11 cellular contexts compared by ENCODE assay signal in genomic region chr12:116376354-116377193, GRCh38.
A peak's percentile ranks its signal among the peaks of the same experiment; 100 is the strongest.
DNase-seq lines count a peak whose midpoint lies in the region; ATAC-seq and TF ChIP-seq lines count a peak whose summit lies in the region.
"Had no signal": no experiment of that assay in that cellular context is flagged by ENCODE, and none has a peak within 500 bp of the region (broad histone marks: within the 10 kb centered on the region; RNA-seq: fewer than 3 reads in every experiment).

No MANE protein-coding gene starts in this region.

- TF ChIP-seq RAD21 in IMR-90 (IDR thresholded peaks at IDR 0.05; ENCODE audit: low read length), result 0 out of 2 replicates have a peak, but pooled peaks have one; percentile 11

- peak; percentile 43 for ATAC-seq in IMR-90 (ENCODE audit: low read depth)
- ATAC-seq: left ventricle myocardium superior had no signal

- H2AK9ac ChIP-seq in IMR-90 (replicated peaks; ENCODE audit: low read depth, low read length, poor library complexity), result peak overlapping the region; percentile 90

- intact Hi-C loops in IMR-90 (cut with micrococcal nuclease), result no loop called here

- H2AFZ ChIP-seq in IMR-90 (replicated peaks; ENCODE audit: low read length, poor library complexity), result peak overlapping the region; percentile 75

- CTCF ChIA-PET in IMR-90 (lab: Yijun Ruan, JAX), result interaction anchor here (0.6 to 0.7 kb wide), 2 partner anchors 30 to 98 kb away, joined by 3 read pairs; no protein-coding TSS in a partner anchor

- H3K9me3 ChIP-seq in IMR-90 (ENCODE audit: control insufficient read depth, insufficient read depth, low read length), result no peaks in the 10 kb centered on the region
- H3K9me3 ChIP-seq in SK-N-MC (ENCODE audit: low read depth, low read length), result no peaks in the 10 kb centered on the region
- H3K9me3 ChIP-seq: tibial nerve had no signal

- H2BK15ac ChIP-seq in IMR-90 (ENCODE audit: low read depth, low read length), result peak overlapping the region; percentile 88; the same call in 1 of the 3 replicates

- no TSS peak for BruUV-seq in IMR-90 (replicated peaks; lab: Mats Ljungman, UMichigan)

- H3K14ac ChIP-seq in IMR-90 (replicated peaks; ENCODE audit: low read depth, low read length), result peak overlapping the region; percentile 83

- peak overlapping the region; percentile 94 for H2BK120ac ChIP-seq in IMR-90 (ENCODE audit: low read depth, low read length)

- peak overlapping the region; percentile 79; the same call in 1 of the 2 replicates for H3K23ac ChIP-seq in IMR-90 (ENCODE audit: low read depth, low read length)

- H4K20me1 ChIP-seq in IMR-90 (ENCODE audit: insufficient read depth, low read length), result no peaks in the 10 kb centered on the region

- H2BK20ac ChIP-seq in IMR-90 (ENCODE audit: low read depth, low read length), result peak overlapping the region; percentile 95

- H3K79me1 ChIP-seq in IMR-90 (ENCODE audit: low read depth in 1 of 2, low read length in 2 of 2), result peaks cover 0 to 15% of the 10 kb centered on the region in 2 experiments; a peak in 2 of 4 replicates

- no peak for TF ChIP-seq CTCF in IMR-90 (conservative IDR thresholded peaks at IDR 0.05; ENCODE audit: low read depth, low read length)

- DNase-seq in DMS153 (lab: John Stamatoyannopoulos, UW), result peak; percentile 69
- peak; percentile 83 for DNase-seq in IMR-90
- no peak for DNase-seq in SK-N-MC (ENCODE audit: low read depth, low spot score)
- DNase-seq in glomerular endothelial cell (ENCODE audit: extremely low read depth, low read depth, low spot score), result peak; percentile 80
- no peak for DNase-seq in mesenteric fat pad (ENCODE audit: low spot score)
- no peak for DNase-seq in NOMO-1 treated with dmso at 0.1 percent for 144 hours (lab: John Stamatoyannopoulos, UW; ENCODE audit: unreplicated experiment)
- no peak for DNase-seq in GF-D8 (lab: John Stamatoyannopoulos, UW)
- DNase-seq in SHP77 treated with DMSO at 0.1 percent for 48 hours (lab: John Stamatoyannopoulos, UW), result no peak
- DNase-seq: left ventricle myocardium superior had no signal

- H3K9ac ChIP-seq in IMR-90 (ENCODE audit: low read depth, low read length) (no peak overlapping the region), SK-N-MC (ENCODE audit: insufficient read length) (no peak overlapping the region)

- peaks cover 31% of the 10 kb centered on the region for H3K9me1 ChIP-seq in IMR-90 (ENCODE audit: insufficient read depth, low read length)

- H4K5ac ChIP-seq in IMR-90 (ENCODE audit: low read depth, low read length), result 0 out of 2 replicates have a peak overlapping the region, but pooled peaks have one; percentile 51

- POLR2A ChIA-PET in IMR-90 (lab: Charles Lee; ENCODE audit: unreplicated experiment), result no interaction called here

- H3K4ac ChIP-seq in IMR-90 (ENCODE audit: low read depth, low read length), result peak overlapping the region; percentile 94

- peak overlapping the region; percentile 91 for H2BK5ac ChIP-seq in IMR-90 (ENCODE audit: low read depth, low read length, poor library complexity, severe bottlenecking)

- H4K8ac ChIP-seq in IMR-90 (ENCODE audit: low read depth in 2 of 2, low read length in 2 of 2), result peak overlapping the region; percentile 27 to 74; a peak in 2 of 4 replicates

- H3K4me1 ChIP-seq in IMR-90 (ENCODE audit: control insufficient read depth, insufficient read depth, low read length), result peaks cover 19% of the 10 kb centered on the region

- H3K4me3 ChIP-seq in IMR-90 (ENCODE audit: insufficient read depth, low read depth, low read length) (no peak overlapping the region), SK-N-MC (no peak overlapping the region)
- H3K4me3 ChIP-seq: tibial nerve had no signal

- peak overlapping the region; percentile 61 for H4K91ac ChIP-seq in IMR-90 (ENCODE audit: insufficient read depth, low read depth, low read length)

- H3K36me3 ChIP-seq in IMR-90 (ENCODE audit: control insufficient read depth, insufficient read depth, low read length) (no peaks in the 10 kb centered on the region), SK-N-MC (ENCODE audit: insufficient read depth, low read length) (no peaks in the 10 kb centered on the region)
- H3K36me3 ChIP-seq: tibial nerve had no signal

- H3K4me2 ChIP-seq in IMR-90 (ENCODE audit: low read depth, low read length), result peak overlapping the region; percentile 58

- TF ChIP-seq POLR2A in IMR-90 (IDR thresholded peaks at IDR 0.05; ENCODE audit: low read depth, low read length), result no peak

- no CpG with 5 or more reads among the region's 11 CpGs for WGBS in IMR-90 (ENCODE audit: extremely low coverage in 2 of 2, insufficient read length in 1 of 2), 2 experiments

- peak overlapping the region; percentile 30; the same call in 1 of the 2 replicates for H3K56ac ChIP-seq in IMR-90 (ENCODE audit: extremely low read depth, insufficient read depth, low read length)

- peak overlapping the region; percentile 96 for H2AK5ac ChIP-seq in IMR-90 (ENCODE audit: low read depth, low read length)

- dilution Hi-C loops in IMR-90 (cut with HindIII; ENCODE audit: low sequenced_read_pairs, unreplicated experiment), result no loop called here

- H3K27ac ChIP-seq in IMR-90 (ENCODE audit: insufficient read depth, low read length) (peak overlapping the region; percentile 65), SK-N-MC (0 out of 2 replicates have a peak overlapping the region, but pooled peaks have one; percentile 17)
- H3K27ac ChIP-seq: HL-60, tibial nerve had no signal

- peak overlapping the region; percentile 74 for H3K18ac ChIP-seq in IMR-90 (ENCODE audit: low read depth, low read length)

- H3K27me3 ChIP-seq in IMR-90 (ENCODE audit: control insufficient read depth, insufficient read depth, low read length), result no peaks in the 10 kb centered on the region
- H3K27me3 ChIP-seq: tibial nerve had no signal

- in situ Hi-C loops in IMR-90 (cut with MboI; ENCODE audit: low sequenced_read_pairs), result no loop called here

TF ChIP-seq in IMR-90, 13 proteins besides CTCF, POLR2A, EP300 and RAD21:
- TF ChIP-seq MAFK (IDR thresholded peaks at IDR 0.05; ENCODE audit: low read depth, low read length) (peak; percentile 79), CEBPB (IDR thresholded peaks at IDR 0.05; ENCODE audit: low read depth, low read length) (peak; percentile 92), FOS (IDR thresholded peaks at IDR 0.05; ENCODE audit: low read depth, low read length) (peak; percentile 75), USF2 (IDR thresholded peaks at IDR 0.05; ENCODE audit: low read depth, low read length) (no peak)

Comparison
In these comparisons a context has a peak if more than half of its experiments do, and no peak if none do; other contexts are left out.
1. DNase-seq: peak in DMS153 (single experiment), IMR-90 (single experiment) and glomerular endothelial cell (single experiment); none in SK-N-MC (single experiment), mesenteric fat pad (single experiment), NOMO-1 treated with dmso at 0.1 percent for 144 hours (single experiment), GF-D8 (single experiment) and SHP77 treated with DMSO at 0.1 percent for 48 hours (single experiment).